ENCODE assay signal across 1 cellular context in the genomic region with DNA sequence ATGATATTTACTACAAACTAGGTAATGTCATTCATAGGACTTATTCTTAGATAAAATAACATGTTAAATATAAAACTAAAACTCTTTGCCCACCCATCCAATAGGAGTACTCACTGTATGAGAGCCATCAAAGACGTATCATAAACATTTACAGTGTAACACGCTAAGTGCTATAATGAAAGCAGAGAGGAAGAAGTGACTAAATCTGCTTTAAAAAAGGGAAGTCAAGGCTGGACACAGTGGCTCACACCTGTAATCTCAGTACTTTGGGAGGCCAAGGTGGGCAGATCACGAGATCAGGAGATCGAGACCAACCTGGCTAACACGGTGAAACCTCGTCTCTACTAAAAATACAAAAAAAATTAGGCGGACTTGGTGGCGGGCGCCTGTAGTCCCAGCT.
TF ChIP-seq lines count a peak whose summit lies in the region.

No MANE protein-coding gene starts in this region.

TF ChIP-seq in GM12878, 131 proteins besides CTCF, POLR2A, EP300 and RAD21:
- TF ChIP-seq, protein P1, sequence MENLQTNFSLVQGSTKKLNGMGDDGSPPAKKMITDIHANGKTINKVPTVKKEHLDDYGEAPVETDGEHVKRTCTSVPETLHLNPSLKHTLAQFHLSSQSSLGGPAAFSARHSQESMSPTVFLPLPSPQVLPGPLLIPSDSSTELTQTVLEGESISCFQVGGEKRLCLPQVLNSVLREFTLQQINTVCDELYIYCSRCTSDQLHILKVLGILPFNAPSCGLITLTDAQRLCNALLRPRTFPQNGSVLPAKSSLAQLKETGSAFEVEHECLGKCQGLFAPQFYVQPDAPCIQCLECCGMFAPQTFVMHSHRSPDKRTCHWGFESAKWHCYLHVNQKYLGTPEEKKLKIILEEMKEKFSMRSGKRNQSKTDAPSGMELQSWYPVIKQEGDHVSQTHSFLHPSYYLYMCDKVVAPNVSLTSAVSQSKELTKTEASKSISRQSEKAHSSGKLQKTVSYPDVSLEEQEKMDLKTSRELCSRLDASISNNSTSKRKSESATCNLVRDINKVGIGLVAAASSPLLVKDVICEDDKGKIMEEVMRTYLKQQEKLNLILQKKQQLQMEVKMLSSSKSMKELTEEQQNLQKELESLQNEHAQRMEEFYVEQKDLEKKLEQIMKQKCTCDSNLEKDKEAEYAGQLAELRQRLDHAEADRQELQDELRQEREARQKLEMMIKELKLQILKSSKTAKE (IDR thresholded peaks at IDR 0.05; ENCODE audit: low read depth, poor library complexity, severe bottlenecking) = no peak
- TF ChIP-seq CBFB (IDR thresholded peaks at IDR 0.05; ENCODE audit: low read depth) = no peak
- TF ChIP-seq MTA3 (IDR thresholded peaks at IDR 0.05; ENCODE audit: borderline replicate concordance, low read length) = no peak
- peak; percentile 48; the same call in 1 of the 2 replicates for TF ChIP-seq SPI1 (IDR thresholded peaks at IDR 0.05; ENCODE audit: borderline replicate concordance, insufficient read depth, low read depth, low read length)
- TF ChIP-seq, protein P2, sequence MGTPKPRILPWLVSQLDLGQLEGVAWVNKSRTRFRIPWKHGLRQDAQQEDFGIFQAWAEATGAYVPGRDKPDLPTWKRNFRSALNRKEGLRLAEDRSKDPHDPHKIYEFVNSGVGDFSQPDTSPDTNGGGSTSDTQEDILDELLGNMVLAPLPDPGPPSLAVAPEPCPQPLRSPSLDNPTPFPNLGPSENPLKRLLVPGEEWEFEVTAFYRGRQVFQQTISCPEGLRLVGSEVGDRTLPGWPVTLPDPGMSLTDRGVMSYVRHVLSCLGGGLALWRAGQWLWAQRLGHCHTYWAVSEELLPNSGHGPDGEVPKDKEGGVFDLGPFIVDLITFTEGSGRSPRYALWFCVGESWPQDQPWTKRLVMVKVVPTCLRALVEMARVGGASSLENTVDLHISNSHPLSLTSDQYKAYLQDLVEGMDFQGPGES (IDR thresholded peaks at IDR 0.05) = no peak
- TF ChIP-seq EED (IDR thresholded peaks at IDR 0.05; ENCODE audit: low read depth) = no peak
- no peak for TF ChIP-seq MYC (IDR thresholded peaks at IDR 0.05; ENCODE audit: insufficient read depth, insufficient read length, insufficient replicate concordance, low read length, severe bottlenecking)
- 0 out of 4 replicates have a peak, but pooled peaks of 1 of the 2 experiments have one; percentile 22 for TF ChIP-seq BHLHE40 (IDR thresholded peaks at IDR 0.05; ENCODE audit: borderline replicate concordance in 1 of 2, low read depth in 2 of 2, low read length in 1 of 2)
- TF ChIP-seq ZNF274 (IDR thresholded peaks at IDR 0.05; ENCODE audit: insufficient read depth, insufficient read length) = no peak
- no peak for TF ChIP-seq HDAC6 (IDR thresholded peaks at IDR 0.05; ENCODE audit: unreplicated experiment)
- TF ChIP-seq, protein P3, sequence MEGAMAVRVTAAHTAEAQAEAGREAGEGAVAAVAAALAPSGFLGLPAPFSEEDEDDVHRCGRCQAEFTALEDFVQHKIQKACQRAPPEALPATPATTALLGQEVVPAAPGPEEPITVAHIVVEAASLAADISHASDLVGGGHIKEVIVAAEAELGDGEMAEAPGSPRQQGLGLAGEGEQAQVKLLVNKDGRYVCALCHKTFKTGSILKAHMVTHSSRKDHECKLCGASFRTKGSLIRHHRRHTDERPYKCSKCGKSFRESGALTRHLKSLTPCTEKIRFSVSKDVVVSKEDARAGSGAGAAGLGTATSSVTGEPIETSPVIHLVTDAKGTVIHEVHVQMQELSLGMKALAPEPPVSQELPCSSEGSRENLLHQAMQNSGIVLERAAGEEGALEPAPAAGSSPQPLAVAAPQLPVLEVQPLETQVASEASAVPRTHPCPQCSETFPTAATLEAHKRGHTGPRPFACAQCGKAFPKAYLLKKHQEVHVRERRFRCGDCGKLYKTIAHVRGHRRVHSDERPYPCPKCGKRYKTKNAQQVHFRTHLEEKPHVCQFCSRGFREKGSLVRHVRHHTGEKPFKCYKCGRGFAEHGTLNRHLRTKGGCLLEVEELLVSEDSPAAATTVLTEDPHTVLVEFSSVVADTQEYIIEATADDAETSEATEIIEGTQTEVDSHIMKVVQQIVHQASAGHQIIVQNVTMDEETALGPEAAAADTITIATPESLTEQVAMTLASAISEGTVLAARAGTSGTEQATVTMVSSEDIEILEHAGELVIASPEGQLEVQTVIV (IDR thresholded peaks at IDR 0.05; ENCODE audit: borderline replicate concordance, partially characterized antibody) = no peak
- no peak for TF ChIP-seq POLR2AphosphoS2 (IDR thresholded peaks at IDR 0.05; ENCODE audit: low read depth, low read length)
- no peak for TF ChIP-seq NR2F1 (conservative IDR thresholded peaks at IDR 0.05)
- no peak for TF ChIP-seq HDGF (IDR thresholded peaks at IDR 0.05)
